Comparison of ENCODE assay signal across 3 cellular contexts in the genomic region with DNA sequence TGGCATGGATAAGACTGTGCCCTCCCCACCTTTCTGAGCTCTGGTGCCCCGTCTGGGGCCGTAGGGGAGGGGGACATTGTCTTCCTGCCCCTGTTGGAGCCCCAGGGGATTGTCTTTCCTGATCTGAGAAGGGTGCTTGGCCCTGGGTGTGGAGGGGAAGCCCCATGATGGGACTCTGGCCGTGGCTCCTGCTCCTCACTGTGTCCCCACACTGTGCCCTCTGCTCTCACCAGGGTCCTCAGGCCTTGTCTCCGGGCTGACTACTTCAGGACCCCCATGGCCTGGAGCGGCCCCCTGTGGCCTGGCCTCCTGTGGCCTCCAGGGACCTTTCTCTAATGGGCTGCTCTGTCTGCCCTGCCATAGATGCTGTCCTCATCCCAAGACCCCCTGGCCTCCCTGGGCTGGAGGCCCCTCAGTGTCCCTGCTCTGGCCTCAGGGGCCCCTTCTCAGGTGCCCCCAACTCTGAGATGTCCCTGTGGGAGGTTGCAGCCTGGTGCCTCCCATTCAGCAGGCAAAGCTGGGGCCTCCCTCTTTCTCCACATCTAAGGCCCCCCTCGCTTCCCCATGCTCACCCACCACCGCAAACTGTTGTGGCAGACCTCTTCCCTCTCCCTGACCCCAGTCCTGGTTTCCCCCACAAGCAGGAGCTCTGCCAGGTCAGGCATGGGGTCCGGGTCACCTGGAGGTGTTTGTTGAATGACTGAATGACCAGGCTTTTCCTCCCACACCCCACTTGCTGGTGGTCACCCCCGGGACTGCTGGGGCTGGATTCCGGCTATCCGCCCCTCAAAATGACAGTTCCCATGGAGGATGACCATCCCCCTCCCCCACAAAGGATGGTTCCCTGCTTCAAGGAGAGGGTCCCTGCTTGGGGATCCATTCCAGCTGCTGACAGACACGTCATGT.
TF ChIP-seq lines count a peak whose summit lies in the region.

No MANE protein-coding gene starts in this region.

TF ChIP-seq in SK-N-SH, 30 proteins besides CTCF, POLR2A, EP300 and RAD21:
- TF ChIP-seq GATA2 (CRISPR knock-in tag; IDR thresholded peaks at IDR 0.05): no peak

TF ChIP-seq in SK-N-SH treated with all-trans-retinoic acid at 6 μM for 48 hours, 23 proteins besides CTCF, POLR2A, EP300 and RAD21:
- no peak for TF ChIP-seq PPARA (CRISPR knock-in tag; IDR thresholded peaks at IDR 0.05; ENCODE audit: borderline replicate concordance)

TF ChIP-seq in H1, 55 proteins besides CTCF, POLR2A, EP300 and RAD21:
- TF ChIP-seq POU5F1 (IDR thresholded peaks at IDR 0.05; ENCODE audit: low read depth, low read length): no peak
- TF ChIP-seq EZH2 (IDR thresholded peaks at IDR 0.05; ENCODE audit: low read depth, low read length, severe bottlenecking): no peak
- TF ChIP-seq GABPA (IDR thresholded peaks at IDR 0.05; ENCODE audit: borderline replicate concordance, insufficient read depth, low read length): no peak
- TF ChIP-seq TBP (IDR thresholded peaks at IDR 0.05; ENCODE audit: low read depth, low read length): no peak
- TF ChIP-seq SIRT6 (IDR thresholded peaks at IDR 0.05; ENCODE audit: low read length): no peak
- no peak for TF ChIP-seq GTF2F1 (IDR thresholded peaks at IDR 0.05; ENCODE audit: borderline replicate concordance, low read depth, low read length)
- no peak for TF ChIP-seq CBX8 (IDR thresholded peaks at IDR 0.05; ENCODE audit: borderline replicate concordance, low read depth, low read length)
- TF ChIP-seq RNF2 (IDR thresholded peaks at IDR 0.05; ENCODE audit: borderline replicate concordance, low read depth, low read length, missing control alignments, poor library complexity, severe bottlenecking): no peak
- no peak for TF ChIP-seq BCL11A (IDR thresholded peaks at IDR 0.05; ENCODE audit: low read depth in 2 of 2, low read length in 2 of 2)
- TF ChIP-seq CBX5 (IDR thresholded peaks at IDR 0.05; ENCODE audit: low read depth, low read length): no peak
- TF ChIP-seq HDAC6 (IDR thresholded peaks at IDR 0.05; ENCODE audit: low read depth, low read length): no peak
- no peak for TF ChIP-seq ATF2 (IDR thresholded peaks at IDR 0.05; ENCODE audit: low read length)
- no peak for TF ChIP-seq FOSL1 (IDR thresholded peaks at IDR 0.05; ENCODE audit: insufficient read depth, low read depth, low read length)
- TF ChIP-seq SP2 (IDR thresholded peaks at IDR 0.05; ENCODE audit: low read length): no peak
- TF ChIP-seq CTBP2 (IDR thresholded peaks at IDR 0.05; ENCODE audit: borderline replicate concordance, insufficient read depth, insufficient read length, low read length): no peak
